Comparison of ENCODE assay signal across 8 cellular contexts in genomic region chr4:122450847-122451246, GRCh38. TPM values are rescaled to one million over a fixed set of nuclear protein-coding genes. Genes with fewer than 3 reads are reported as not detected.
DNase-seq lines count a peak whose midpoint lies in the region; ATAC-seq lines count a peak whose summit lies in the region.

No MANE protein-coding gene starts in this region.

- H3K9me3 ChIP-seq in right cardiac atrium (ENCODE audit: control insufficient read depth, low read length): no peaks in the 10 kb centered on the region

- intact Hi-C loops in right cardiac atrium (cut with DNase I): no loop called here

- peak; percentile 45 for ATAC-seq in HG03442 (IDR thresholded peaks at IDR 0.05; ENCODE audit: unreplicated experiment)
- ATAC-seq in right cardiac atrium: no peak
- no peak for ATAC-seq in GM21526 (IDR thresholded peaks at IDR 0.05; ENCODE audit: low FRiP score, unreplicated experiment)

- no peak overlapping the region for H3K4me3 ChIP-seq in right cardiac atrium (ENCODE audit: low read length)

- no peak overlapping the region for H3K27ac ChIP-seq in right cardiac atrium (ENCODE audit: low read length)

- no peaks in the 10 kb centered on the region for H3K27me3 ChIP-seq in right cardiac atrium (ENCODE audit: control insufficient read depth, insufficient read depth)

- no peaks in the 10 kb centered on the region for H3K4me1 ChIP-seq in right cardiac atrium (ENCODE audit: control insufficient read depth, insufficient read depth, low read length)

- peak; percentile 12 for DNase-seq in AG20443 (ENCODE audit: low spot score)
- peak; percentile 45 to 59 for DNase-seq in activated CD4-positive, alpha-beta T cell treated with anti-CD3 and anti-CD28 coated beads, Interleukin-2, amount 50 U/mL, for 48 hours
- peak; percentile 58 for DNase-seq in iPS-NIHi11 (ENCODE audit: low spot score)
- no peak for DNase-seq in MV-4-11 (lab: John Stamatoyannopoulos, UW)
- no peak for DNase-seq in midbrain (lab: John Stamatoyannopoulos, UW)
- DNase-seq in right cardiac atrium: no peak

RNA-seq across cellular contexts. Expression of gene IL2, which starts 5.7 kb away (rescaled TPM):
- not detected for total RNA-seq in right cardiac atrium
- polyA plus RNA-seq in right cardiac atrium: not detected

Comparison
In these comparisons a context has a peak if more than half of its experiments do, and no peak if none do; other contexts are left out.
1. DNase-seq: peak in AG20443 (single experiment), activated CD4-positive, alpha-beta T cell treated with anti-CD3 and anti-CD28 coated beads, Interleukin-2, amount 50 U/mL, for 48 hours (2 of 2) and iPS-NIHi11 (single experiment); none in MV-4-11 (single experiment), midbrain (single experiment) and right cardiac atrium (0 of 3).